Comparison of ENCODE assay signal across 10 cellular contexts in the genomic region with DNA sequence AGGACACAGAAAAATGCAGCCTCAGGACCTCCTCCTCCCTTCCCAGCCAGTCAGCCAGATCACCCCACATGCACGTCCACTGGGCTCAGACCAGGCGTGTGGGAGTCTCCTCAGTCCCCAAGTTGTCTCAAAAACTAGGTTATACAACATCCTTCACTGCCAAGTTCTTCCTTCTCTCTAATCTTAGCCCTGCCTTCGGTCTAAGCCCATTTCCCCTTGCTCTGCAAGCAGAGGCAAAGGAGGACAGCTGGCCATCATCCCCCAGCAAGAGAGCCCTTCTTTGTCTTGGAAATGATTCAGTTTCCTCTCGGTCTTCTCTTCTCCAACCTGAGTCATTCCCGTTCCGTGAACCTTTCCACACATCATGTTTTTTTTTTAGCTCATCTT. TPM values are rescaled to one million over a fixed set of nuclear protein-coding genes. Genes with fewer than 3 reads are reported as not detected.
DNase-seq lines count a peak whose midpoint lies in the region; ATAC-seq and TF ChIP-seq lines count a peak whose summit lies in the region.
"Had no signal": no experiment of that assay in that cellular context is flagged by ENCODE, and none has a peak within 500 bp of the region (broad histone marks: within the 10 kb centered on the region; RNA-seq: fewer than 3 reads in every experiment).

No MANE protein-coding gene starts in this region.

- TF ChIP-seq CTCF in WTC11 (IDR thresholded peaks at IDR 0.05): no peak

- H3K4me1 ChIP-seq in mesodermal cell (ENCODE audit: control insufficient read depth, insufficient read depth, low read length, poor library complexity, severe bottlenecking): peaks cover 24% of the 10 kb centered on the region

- peak; percentile 38 for DNase-seq in GM03348 (ENCODE audit: low spot score)
- no peak for DNase-seq in WTC11 (ENCODE audit: low spot score)
- DNase-seq in naive thymus-derived CD8-positive, alpha-beta T cell: no peak
- DNase-seq in activated CD8-positive, alpha-beta T cell treated with anti-CD3 and anti-CD28 coated beads, Interleukin-2, amount 10 ng/mL, durations not matched to agents 7 days and 5 days: no peak
- no peak for DNase-seq in NCI-H2196 treated with DMSO at 0.1 percent for 48 hours (lab: John Stamatoyannopoulos, UW; ENCODE audit: unreplicated experiment)
- DNase-seq in DMS153 treated with DMSO at 0.1 percent for 48 hours (lab: John Stamatoyannopoulos, UW; ENCODE audit: unreplicated experiment): no peak

- H3K27me3 Mint-ChIP-seq in WTC11 (ENCODE audit: low read depth): peaks cover 55% of the 10 kb centered on the region
- peaks cover 3 to 37% (median 23%) of the 10 kb centered on the region in 5 donors for H3K27me3 Mint-ChIP-seq in naive thymus-derived CD8-positive, alpha-beta T cell
- peaks cover 48% of the 10 kb centered on the region for H3K27me3 Mint-ChIP-seq in activated CD8-positive, alpha-beta T cell treated with anti-CD3 and anti-CD28 coated beads, Interleukin-2, amount 10 ng/mL, durations not matched to agents 7 days and 5 days (ENCODE audit: low read depth)

- peak overlapping the region; percentile 12 for H3K4me3 Mint-ChIP-seq in WTC11
- peak overlapping the region in 1 of 10 donors; percentile 1 for H3K4me3 Mint-ChIP-seq in naive thymus-derived CD8-positive, alpha-beta T cell
- H3K4me3 Mint-ChIP-seq in activated CD8-positive, alpha-beta T cell treated with anti-CD3 and anti-CD28 coated beads, Interleukin-2, amount 10 ng/mL, durations not matched to agents 7 days and 5 days: no peak overlapping the region

- no peaks in the 10 kb centered on the region for H3K36me3 Mint-ChIP-seq in WTC11
- no peaks in the 10 kb centered on the region for H3K36me3 Mint-ChIP-seq in naive thymus-derived CD8-positive, alpha-beta T cell
- H3K36me3 Mint-ChIP-seq in activated CD8-positive, alpha-beta T cell treated with anti-CD3 and anti-CD28 coated beads, Interleukin-2, amount 10 ng/mL, durations not matched to agents 7 days and 5 days (ENCODE audit: low read depth): no peaks in the 10 kb centered on the region

- no peaks in the 10 kb centered on the region for H3K9me3 ChIP-seq in mesodermal cell (ENCODE audit: control insufficient read depth, low read length)

- 18 to 34% methylated on average over 4 to 6 of the region's 6 CpGs for WGBS in mesodermal cell (ENCODE audit: insufficient coverage in 2 of 2), 2 experiments

- H3K9me3 Mint-ChIP-seq in WTC11: no peaks in the 10 kb centered on the region
- no peaks in the 10 kb centered on the region for H3K9me3 Mint-ChIP-seq in naive thymus-derived CD8-positive, alpha-beta T cell
- H3K9me3 Mint-ChIP-seq in activated CD8-positive, alpha-beta T cell treated with anti-CD3 and anti-CD28 coated beads, Interleukin-2, amount 10 ng/mL, durations not matched to agents 7 days and 5 days (ENCODE audit: insufficient read depth): no peaks in the 10 kb centered on the region

- H3K27ac ChIP-seq in mesodermal cell (ENCODE audit: low read depth, low read length, severe bottlenecking): peak overlapping the region; percentile 70
- H3K27ac ChIP-seq: HL-60 had no signal

- ATAC-seq in HG03108 (IDR thresholded peaks at IDR 0.05; ENCODE audit: unreplicated experiment): peak; percentile 5
- ATAC-seq in WTC11: peak; percentile 12; the same call in 1 of the 2 replicates
- no peak for ATAC-seq in naive thymus-derived CD8-positive, alpha-beta T cell
- no peak for ATAC-seq in activated CD8-positive, alpha-beta T cell treated with anti-CD3 and anti-CD28 coated beads, Interleukin-2, amount 10 ng/mL, durations not matched to agents 7 days and 5 days

- H3K4me3 ChIP-seq in mesodermal cell (ENCODE audit: extremely low read depth, insufficient read depth, low read length, poor library complexity, severe bottlenecking): no peak overlapping the region

- peaks cover 54% of the 10 kb centered on the region for H3K4me1 Mint-ChIP-seq in WTC11
- peaks cover 21 to 52% (median 29%) of the 10 kb centered on the region in 4 donors for H3K4me1 Mint-ChIP-seq in naive thymus-derived CD8-positive, alpha-beta T cell
- H3K4me1 Mint-ChIP-seq in activated CD8-positive, alpha-beta T cell treated with anti-CD3 and anti-CD28 coated beads, Interleukin-2, amount 10 ng/mL, durations not matched to agents 7 days and 5 days (ENCODE audit: low read depth): peaks cover 11% of the 10 kb centered on the region

- POLR2A ChIA-PET in WTC11 (lab: Charles Lee): no interaction called here
- POLR2A ChIA-PET in naive thymus-derived CD8-positive, alpha-beta T cell (lab: Charles Lee): no interaction called here
- POLR2A ChIA-PET in activated CD8-positive, alpha-beta T cell treated with anti-CD3 and anti-CD28 coated beads, Interleukin-2, amount 10 ng/mL, durations not matched to agents 7 days and 5 days (lab: Charles Lee): no interaction called here

- H3K36me3 ChIP-seq in mesodermal cell (ENCODE audit: control insufficient read depth, insufficient read depth, low read length): no peaks in the 10 kb centered on the region

- H3K27ac Mint-ChIP-seq in WTC11: peak overlapping the region; percentile 25; the same call in 1 of the 2 replicates
- peak overlapping the region in 2 of 10 donors; percentile 15 to 44 for H3K27ac Mint-ChIP-seq in naive thymus-derived CD8-positive, alpha-beta T cell
- H3K27ac Mint-ChIP-seq in activated CD8-positive, alpha-beta T cell treated with anti-CD3 and anti-CD28 coated beads, Interleukin-2, amount 10 ng/mL, durations not matched to agents 7 days and 5 days: no peak overlapping the region

- CTCF ChIA-PET in WTC11 (lab: Charles Lee): interaction anchor here (1.2 to 3.8 kb wide), 5 partner anchors 14 to 140 kb away, joined by 4 to 21 read pairs (median 6); a partner anchor contains a TSS
- CTCF ChIA-PET in activated CD8-positive, alpha-beta T cell treated with anti-CD3 and anti-CD28 coated beads, Interleukin-2, amount 10 ng/mL, durations not matched to agents 7 days and 5 days (lab: Charles Lee): interaction anchor here (3.7 kb wide), 1 partner anchor 15 kb away, joined by 11 read pairs; no protein-coding TSS in a partner anchor

TF ChIP-seq in WTC11, 78 proteins besides CTCF, POLR2A, EP300 and RAD21 (continues in another document):
- no peak for TF ChIP-seq NR2C2 (CRISPR knock-in tag; IDR thresholded peaks at IDR 0.05)
- TF ChIP-seq, protein P1, sequence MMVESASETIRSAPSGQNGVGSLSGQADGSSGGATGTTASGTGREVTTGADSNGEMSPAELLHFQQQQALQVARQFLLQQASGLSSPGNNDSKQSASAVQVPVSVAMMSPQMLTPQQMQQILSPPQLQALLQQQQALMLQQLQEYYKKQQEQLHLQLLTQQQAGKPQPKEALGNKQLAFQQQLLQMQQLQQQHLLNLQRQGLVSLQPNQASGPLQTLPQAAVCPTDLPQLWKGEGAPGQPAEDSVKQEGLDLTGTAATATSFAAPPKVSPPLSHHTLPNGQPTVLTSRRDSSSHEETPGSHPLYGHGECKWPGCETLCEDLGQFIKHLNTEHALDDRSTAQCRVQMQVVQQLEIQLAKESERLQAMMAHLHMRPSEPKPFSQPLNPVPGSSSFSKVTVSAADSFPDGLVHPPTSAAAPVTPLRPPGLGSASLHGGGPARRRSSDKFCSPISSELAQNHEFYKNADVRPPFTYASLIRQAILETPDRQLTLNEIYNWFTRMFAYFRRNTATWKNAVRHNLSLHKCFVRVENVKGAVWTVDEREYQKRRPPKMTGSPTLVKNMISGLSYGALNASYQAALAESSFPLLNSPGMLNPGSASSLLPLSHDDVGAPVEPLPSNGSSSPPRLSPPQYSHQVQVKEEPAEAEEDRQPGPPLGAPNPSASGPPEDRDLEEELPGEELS (CRISPR knock-in tag; IDR thresholded peaks at IDR 0.05): no peak
- TF ChIP-seq FOXJ3 (CRISPR knock-in tag; IDR thresholded peaks at IDR 0.05; ENCODE audit: borderline replicate concordance): no peak
- TF ChIP-seq ZNF423 (CRISPR knock-in tag; IDR thresholded peaks at IDR 0.05): no peak
- no peak for TF ChIP-seq ZNF396 (CRISPR knock-in tag; IDR thresholded peaks at IDR 0.05; ENCODE audit: borderline replicate concordance)

RNA-seq across cellular contexts. Expression of a gene that starts 14.0 kb away (rescaled TPM):
- total RNA-seq in WTC11 (2021): 1.9 to 2.9 TPM (median 2.5 TPM) in 3 replicates
- 28.7 TPM for polyA plus RNA-seq in mesodermal cell (2013, experiment 1 of 2)
- polyA plus RNA-seq in mesodermal cell (2013, experiment 2 of 2): 23.7 TPM
- under 1 TPM; 0.68 to 0.69 TPM for total RNA-seq in naive thymus-derived CD8-positive, alpha-beta T cell
- under 1 TPM in 2 of 3 donors, not detected in 1; 0.14 to 0.20 TPM for polyA plus RNA-seq in naive thymus-derived CD8-positive, alpha-beta T cell
- 1 to 10 TPM; 5.7 to 6.1 TPM for total RNA-seq in activated CD8-positive, alpha-beta T cell treated with anti-CD3 and anti-CD28 coated beads, Interleukin-2, amount 10 ng/mL, durations not matched to agents 7 days and 5 days

RNA-seq across cellular contexts. Expression of a gene that starts 26.3 kb away (rescaled TPM):
- total RNA-seq in WTC11 (2021): 0.46 to 0.79 TPM (median 0.71 TPM) in 3 replicates
- 1.0 TPM for polyA plus RNA-seq in mesodermal cell (2013, experiment 1 of 2)
- polyA plus RNA-seq in mesodermal cell (2013, experiment 2 of 2): 0.25 TPM
- 1 to 10 TPM; 1.8 to 2.0 TPM for total RNA-seq in naive thymus-derived CD8-positive, alpha-beta T cell
- under 1 TPM; 0.28 to 0.44 (median 0.34) TPM for polyA plus RNA-seq in naive thymus-derived CD8-positive, alpha-beta T cell
- not detected for total RNA-seq in activated CD8-positive, alpha-beta T cell treated with anti-CD3 and anti-CD28 coated beads, Interleukin-2, amount 10 ng/mL, durations not matched to agents 7 days and 5 days
- total RNA-seq: SK-MEL-5 had no signal

RNA-seq across cellular contexts. Expression of a gene that starts 36.4 kb away (rescaled TPM):
- total RNA-seq in WTC11 (2021): 0.44 to 0.64 TPM (median 0.48 TPM) in 3 replicates
- polyA plus RNA-seq in mesodermal cell (2013, experiment 1 of 2): 97.5 TPM
- polyA plus RNA-seq in mesodermal cell (2013, experiment 2 of 2): 81.5 TPM
- 1 to 10 TPM; 2.8 to 3.0 TPM for total RNA-seq in naive thymus-derived CD8-positive, alpha-beta T cell
- polyA plus RNA-seq in naive thymus-derived CD8-positive, alpha-beta T cell: 1 to 10 TPM; 1.9 to 2.6 (median 2.5) TPM
- total RNA-seq in activated CD8-positive, alpha-beta T cell treated with anti-CD3 and anti-CD28 coated beads, Interleukin-2, amount 10 ng/mL, durations not matched to agents 7 days and 5 days: under 1 TPM; 0.50 to 0.55 TPM
- total RNA-seq: SK-MEL-5 had no signal

RNA-seq across cellular contexts. Expression of a gene that starts 52.0 kb away (rescaled TPM):
- 3.5 to 3.8 TPM (median 3.5 TPM) in 3 replicates for total RNA-seq in WTC11 (2021)
- polyA plus RNA-seq in mesodermal cell (2013, experiment 1 of 2): 22.0 TPM
- 25.5 TPM for polyA plus RNA-seq in mesodermal cell (2013, experiment 2 of 2)
- total RNA-seq in naive thymus-derived CD8-positive, alpha-beta T cell: under 1 TPM; 0.36 to 0.73 TPM
- polyA plus RNA-seq in naive thymus-derived CD8-positive, alpha-beta T cell: 1 to 10 TPM; 1.2 to 2.5 (median 1.7) TPM
- 1 to 10 TPM; 2.6 TPM for total RNA-seq in activated CD8-positive, alpha-beta T cell treated with anti-CD3 and anti-CD28 coated beads, Interleukin-2, amount 10 ng/mL, durations not matched to agents 7 days and 5 days

RNA-seq across cellular contexts. Expression of a gene that starts 52.2 kb away (rescaled TPM):
- 4.4 to 4.9 TPM (median 4.8 TPM) in 3 replicates for total RNA-seq in WTC11 (2021)
- polyA plus RNA-seq in mesodermal cell (2013, experiment 1 of 2): 11.1 TPM
- 10.9 TPM for polyA plus RNA-seq in mesodermal cell (2013, experiment 2 of 2)
- total RNA-seq in naive thymus-derived CD8-positive, alpha-beta T cell: 1 to 10 TPM; 8.8 to 9.3 TPM
- 1 to 10 TPM; 3.2 to 5.8 (median 4.2) TPM for polyA plus RNA-seq in naive thymus-derived CD8-positive, alpha-beta T cell
- 1 to 10 TPM; 4.8 to 5.7 TPM for total RNA-seq in activated CD8-positive, alpha-beta T cell treated with anti-CD3 and anti-CD28 coated beads, Interleukin-2, amount 10 ng/mL, durations not matched to agents 7 days and 5 days

Comparison
In these comparisons a context has a peak if more than half of its experiments do, and no peak if none do; other contexts are left out.
1. ATAC-seq: peak in HG03108 (single experiment) and WTC11 (single experiment); none in naive thymus-derived CD8-positive, alpha-beta T cell (0 of 2) and activated CD8-positive, alpha-beta T cell treated with anti-CD3 and anti-CD28 coated beads, Interleukin-2, amount 10 ng/mL, durations not matched to agents 7 days and 5 days (single experiment).